In the genomic region with DNA sequence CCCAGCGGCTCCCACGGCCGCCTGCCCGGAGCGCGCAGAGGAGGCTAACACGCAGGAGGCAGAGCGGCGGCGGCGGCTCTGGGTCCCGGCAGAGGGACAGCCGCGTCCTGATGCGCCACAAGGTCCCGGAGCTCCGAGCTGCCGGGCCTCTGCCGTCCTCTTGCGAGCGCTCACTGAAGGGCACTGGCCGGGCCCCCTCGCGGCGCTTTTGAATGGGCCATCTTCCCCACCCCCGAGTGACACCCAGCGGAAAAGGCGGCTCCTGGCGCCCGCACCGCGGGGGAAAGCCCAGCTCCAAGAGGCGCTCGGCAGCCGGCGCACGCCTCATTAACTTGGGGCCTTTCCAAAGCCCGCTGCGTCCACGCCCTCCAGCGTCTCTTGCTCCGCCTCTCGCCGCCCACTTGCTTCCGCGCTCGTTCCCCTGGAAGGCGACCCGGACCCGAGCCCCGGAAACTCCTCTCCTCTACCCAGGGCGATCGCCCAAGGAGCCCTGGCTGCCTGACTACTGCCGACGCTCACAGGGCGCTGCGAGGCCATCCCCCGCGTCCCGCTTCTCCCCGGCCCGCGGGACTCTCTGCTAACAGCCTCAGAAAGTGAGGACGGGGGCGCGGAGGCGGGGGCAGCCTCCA, we compare ENCODE assay signal across 8 cellular contexts. TPM values are rescaled to one million over a fixed set of nuclear protein-coding genes. Genes with fewer than 3 reads are reported as not detected.
DNase-seq lines count a peak whose midpoint lies in the region; ATAC-seq lines count a peak whose summit lies in the region.

A gene (minus strand): TSS at position 363 of the 629 bp plus-strand sequence.

- H3K9ac ChIP-seq in rectal smooth muscle tissue (ENCODE audit: low read length): peak within 1 kb of the TSS; percentile 35

- peak within 1 kb of the TSS; percentile 86 for H3K4me3 ChIP-seq in right cardiac atrium (ENCODE audit: low read length)
- peak within 1 kb of the TSS; percentile 78 for H3K4me3 ChIP-seq in rectal smooth muscle tissue (ENCODE audit: low read length)
- peak within 1 kb of the TSS; percentile 7 to 73 for H3K4me3 ChIP-seq in aorta (ENCODE audit: low read length in 2 of 2)

- H3K4me1 ChIP-seq in right cardiac atrium (ENCODE audit: control insufficient read depth, insufficient read depth, low read length) (peaks cover 5% of the 10 kb centered on the region), rectal smooth muscle tissue (ENCODE audit: control insufficient read depth, insufficient read depth, low read length) (peaks cover 6% of the 10 kb centered on the region), aorta (ENCODE audit: control insufficient read depth in 1 of 2, insufficient read depth in 2 of 2, low read length in 2 of 2) (no peaks in the 10 kb centered on the region)

- intact Hi-C loops in T-helper 2 cell treated with Interferon-gamma antibody and Interleukin-4, amounts not matched to agents 100 ng/mL and 5 ng/mL, for 36 hours (cut with micrococcal nuclease): loop anchor here (1.0 to 5.0 kb wide), 15 partner anchors 11 to 733 kb away; a partner anchor contains a TSS
- intact Hi-C loops in right cardiac atrium (cut with DNase I) (loop anchor here (5.0 to 10.0 kb wide), 7 partner anchors 94 to 507 kb away; no protein-coding TSS in a partner anchor), aorta (cut with DNase I) (loop anchor here (2.0 to 10.0 kb wide), 8 partner anchors 54 to 697 kb away; a partner anchor contains a TSS)

- WGBS in right cardiac atrium: 0% methylated on average over 67 of the region's 67 CpGs
- 0 to 1% methylated on average over 61 to 67 of the region's 67 CpGs for WGBS in aorta, 2 donors

- H3K9me3 ChIP-seq in right cardiac atrium (ENCODE audit: control insufficient read depth, low read length) (no peaks in the 10 kb centered on the region), aorta (ENCODE audit: control insufficient read depth, low read length) (no peaks in the 10 kb centered on the region)

- DNase-seq in NCI-H187 (lab: John Stamatoyannopoulos, UW): peak; percentile 49 to 72
- peak; percentile 59 to 96 (median 90) for DNase-seq in anterior cingulate cortex (lab: John Stamatoyannopoulos, UW)
- DNase-seq in right cardiac atrium: peak; percentile 94 to 98 (median 97)
- DNase-seq in aorta: peak; percentile 97 to 98

- H3K27ac ChIP-seq in right cardiac atrium (ENCODE audit: low read length): peak within 1 kb of the TSS; percentile 95
- peak within 1 kb of the TSS; percentile 95 for H3K27ac ChIP-seq in rectal smooth muscle tissue (ENCODE audit: low read depth, low read length)
- peak within 1 kb of the TSS; percentile 55 to 87 for H3K27ac ChIP-seq in aorta (ENCODE audit: low read depth in 1 of 2, low read length in 2 of 2)

- ATAC-seq in GM18499 (IDR thresholded peaks at IDR 0.05; ENCODE audit: insufficient read depth, unreplicated experiment): peak; percentile 65
- peak; percentile 78 for ATAC-seq in HG02943 (IDR thresholded peaks at IDR 0.05; ENCODE audit: low read depth, unreplicated experiment)
- ATAC-seq in right cardiac atrium: peak; percentile 94 to 96
- ATAC-seq in aorta (ENCODE audit: low FRiP score): peak; percentile 95

- H3K36me3 ChIP-seq in rectal smooth muscle tissue (ENCODE audit: control insufficient read depth, insufficient read depth, low read length): no peaks in the 10 kb centered on the region
- H3K36me3 ChIP-seq in aorta (ENCODE audit: control insufficient read depth in 1 of 2, insufficient read depth in 2 of 2, low read length in 1 of 2): no peaks in the 10 kb centered on the region

- H3K27me3 ChIP-seq in right cardiac atrium (ENCODE audit: control insufficient read depth, insufficient read depth): no peaks in the 10 kb centered on the region
- no peaks in the 10 kb centered on the region for H3K27me3 ChIP-seq in rectal smooth muscle tissue (ENCODE audit: control insufficient read depth, insufficient read depth, low read length)
- no peaks in the 10 kb centered on the region for H3K27me3 ChIP-seq in aorta (ENCODE audit: control insufficient read depth in 1 of 2, insufficient read depth in 2 of 2, low read length in 1 of 2)

RNA-seq across cellular contexts. Expression of the gene that starts here (rescaled TPM):
- 17.8 and 19.4 TPM in 2 replicates for total RNA-seq in T-helper 2 cell treated with Interferon-gamma antibody and Interleukin-4, amounts not matched to agents 100 ng/mL and 5 ng/mL, for 36 hours
- 1 to 10 TPM; 2.0 to 5.9 (median 3.5) TPM for total RNA-seq in right cardiac atrium
- 3.9 TPM for polyA plus RNA-seq in right cardiac atrium
- total RNA-seq in aorta: 10 to 100 TPM; 16.6 to 25.9 TPM
- 10 to 100 TPM in 1 of 2 donors, 1 to 10 TPM in 1; 9.0 to 26.9 TPM for polyA plus RNA-seq in aorta

Comparison
In these comparisons a context has a peak if more than half of its experiments do, and no peak if none do; other contexts are left out.
1. Peak in every context shown above with its lines: DNase-seq, ATAC-seq, H3K4me3 ChIP-seq and H3K27ac ChIP-seq.